Comparison of ENCODE assay signal across 33 cellular contexts in the genomic region with DNA sequence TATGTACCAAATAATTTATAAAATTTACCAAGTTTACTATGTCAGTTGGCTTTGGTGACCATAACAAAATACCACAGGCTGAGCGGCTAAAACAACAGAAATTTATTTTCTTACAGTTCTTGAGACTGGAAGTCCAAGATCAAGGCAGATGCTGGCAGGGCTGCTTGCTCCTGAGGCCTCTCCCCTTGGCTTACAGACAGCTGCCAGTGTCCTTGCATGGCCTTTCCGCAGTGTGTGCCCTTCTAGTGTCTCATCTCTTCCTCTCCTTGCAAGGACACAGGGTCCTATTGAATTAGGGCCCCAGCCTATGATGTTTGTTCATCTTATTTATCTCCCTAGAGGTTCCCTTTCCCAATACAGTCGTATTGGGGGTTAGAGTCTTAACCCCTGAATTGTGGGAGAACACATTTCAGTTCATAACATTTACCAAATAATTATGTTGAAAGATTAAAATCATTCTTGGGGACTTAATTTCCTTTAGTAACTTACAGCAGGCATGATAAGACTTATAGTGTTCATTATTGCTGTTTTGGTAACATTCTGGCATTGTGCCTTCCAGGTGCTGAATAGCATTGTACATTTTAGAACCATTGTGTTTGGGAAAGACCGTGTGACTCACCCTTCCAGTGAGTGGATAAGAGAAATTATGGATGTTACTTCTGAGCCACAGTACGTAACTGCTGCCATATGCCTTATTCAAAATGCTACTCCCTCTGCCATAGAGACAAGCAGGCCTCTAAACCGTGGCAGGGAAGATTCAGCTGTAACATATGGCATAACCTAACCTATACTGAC.
DNase-seq lines count a peak whose midpoint lies in the region; ATAC-seq and TF ChIP-seq lines count a peak whose summit lies in the region.
"Had no signal": no experiment of that assay in that cellular context is flagged by ENCODE, and none has a peak within 500 bp of the region (broad histone marks: within the 10 kb centered on the region; RNA-seq: fewer than 3 reads in every experiment).

No MANE protein-coding gene starts in this region.

- H3K14ac ChIP-seq in neuronal stem cell (ENCODE audit: low read length), result no peak overlapping the region

- no peaks in the 10 kb centered on the region for H3F3A ChIP-seq in PC-3 (ENCODE audit: low read length, unreplicated experiment)

- H3K9me2 ChIP-seq in PC-3 (replicated peaks; ENCODE audit: low read length), result no peaks in the 10 kb centered on the region

- H2AFZ ChIP-seq in PC-3 (ENCODE audit: low read length), result no peak overlapping the region
- peak overlapping the region; percentile 21 for H2AFZ ChIP-seq in neuronal stem cell (ENCODE audit: low read length)
- H2AFZ ChIP-seq: parathyroid adenoma had no signal

- H2AK5ac ChIP-seq in neuronal stem cell (ENCODE audit: low read depth, low read length), result no peak overlapping the region

- no peaks in the 10 kb centered on the region for H3K4me1 Mint-ChIP-seq in activated naive CD4-positive, alpha-beta T cell treated with anti-CD3 and anti-CD28 coated beads for 36 hours (ENCODE audit: low read depth)
- H3K4me1 Mint-ChIP-seq: activated CD4-positive, alpha-beta T cell treated with anti-CD3 and anti-CD28 coated beads, Interleukin-2, amount 10 ng/mL, durations not matched to agents 24 days and 14 days; B cell; memory B cell; WTC11 had no signal

- no peak overlapping the region for H2BK5ac ChIP-seq in neuronal stem cell (ENCODE audit: low read length)

- H4K20me1 ChIP-seq in PC-3 (ENCODE audit: low read length), result no peaks in the 10 kb centered on the region

- H2BK15ac ChIP-seq in neuronal stem cell (ENCODE audit: low read length), result no peak overlapping the region

- no peaks in the 10 kb centered on the region for H3K9me3 Mint-ChIP-seq in activated naive CD4-positive, alpha-beta T cell treated with anti-CD3 and anti-CD28 coated beads for 36 hours
- H3K9me3 Mint-ChIP-seq: activated CD4-positive, alpha-beta T cell treated with anti-CD3 and anti-CD28 coated beads, Interleukin-2, amount 10 ng/mL, durations not matched to agents 24 days and 14 days; activated naive CD4-positive, alpha-beta T cell treated with anti-CD3 and anti-CD28 coated beads, Interleukin-2, amount 50 U/mL, for 72 hours; activated T-helper 2 cell treated with anti-CD3 and anti-CD28 coated beads, Interferon-gamma antibody, Interleukin-2, Interleukin-4, amounts not matched to agents 10 μg/mL and 5 μg/mL and 100 μg/mL, durations not matched to agents 14 hours and 24 hours and 36 hours; CD8-positive, alpha-beta T cell had no signal

- H3K27me3 Mint-ChIP-seq in activated naive CD4-positive, alpha-beta T cell treated with anti-CD3 and anti-CD28 coated beads for 36 hours (ENCODE audit: low read depth), result no peaks in the 10 kb centered on the region
- H3K27me3 Mint-ChIP-seq: B cell, memory B cell had no signal

- no peak overlapping the region for H3K18ac ChIP-seq in neuronal stem cell (ENCODE audit: low read length)

- no peaks in the 10 kb centered on the region for H3K36me3 ChIP-seq in PC-3 (ENCODE audit: low read depth, low read length)
- H3K36me3 ChIP-seq in neuronal stem cell (replicated peaks in 1 of 2; ENCODE audit: control insufficient read depth in 2 of 2, insufficient read depth in 2 of 2, low read length in 2 of 2), result no peaks in the 10 kb centered on the region
- no peaks in the 10 kb centered on the region for H3K36me3 ChIP-seq in H7 (replicated peaks; ENCODE audit: control insufficient read depth, insufficient read depth, low read length)
- H3K36me3 ChIP-seq: gastroesophageal sphincter had no signal

- no peak overlapping the region for H4K91ac ChIP-seq in neuronal stem cell (ENCODE audit: low read depth, low read length, poor library complexity)

- H3K4me1 ChIP-seq in PC-3 (ENCODE audit: insufficient read depth, low read length) (peaks cover 10% of the 10 kb centered on the region; the same call in 1 of the 2 replicates), neuronal stem cell (ENCODE audit: control insufficient read depth in 2 of 2, insufficient read depth in 1 of 2, low read depth in 1 of 2, low read length in 2 of 2) (no peaks in the 10 kb centered on the region)
- H3K4me1 ChIP-seq: gastroesophageal sphincter, parathyroid adenoma, testis had no signal

- H3K4me2 ChIP-seq in PC-3 (ENCODE audit: low read length), result no peak overlapping the region
- no peak overlapping the region for H3K4me2 ChIP-seq in neuronal stem cell (ENCODE audit: insufficient read depth, low read length, poor library complexity, severe bottlenecking)

- H3K36me3 Mint-ChIP-seq in activated naive CD4-positive, alpha-beta T cell treated with anti-CD3 and anti-CD28 coated beads for 36 hours (ENCODE audit: low read depth), result no peaks in the 10 kb centered on the region
- H3K36me3 Mint-ChIP-seq: activated naive CD4-positive, alpha-beta T cell treated with anti-CD3 and anti-CD28 coated beads, Interleukin-2, amount 50 U/mL, for 72 hours; CD8-positive, alpha-beta T cell; memory B cell had no signal

- no peak overlapping the region for H4K8ac ChIP-seq in neuronal stem cell (ENCODE audit: low read depth, low read length)

- H3K4me3 ChIP-seq in PC-3 (ENCODE audit: low read length) (no peak overlapping the region), epithelial cell of esophagus (ENCODE audit: low read length) (no peak overlapping the region), neuronal stem cell (ENCODE audit: low read length in 2 of 2) (no peak overlapping the region), H7 (ENCODE audit: insufficient read depth, low read depth, low read length) (no peak overlapping the region)
- H3K4me3 ChIP-seq: coronary artery, gastroesophageal sphincter, testis had no signal

- no peaks in the 10 kb centered on the region for H3K79me2 ChIP-seq in PC-3 (ENCODE audit: low read length)
- H3K79me2 ChIP-seq: parathyroid adenoma had no signal

- H2BK12ac ChIP-seq in neuronal stem cell (ENCODE audit: low read length), result no peak overlapping the region

- no peak overlapping the region for H3K4ac ChIP-seq in neuronal stem cell (ENCODE audit: low read length)

- H3K79me1 ChIP-seq in neuronal stem cell (ENCODE audit: low read depth, low read length), result no peaks in the 10 kb centered on the region

- WGBS in neuronal stem cell (ENCODE audit: extremely low coverage in 2 of 2, insufficient read length in 2 of 2, insufficient replicate concordance in 1 of 2), 2 donors, result no CpG with 5 or more reads among the region's 6 CpGs

- DNase-seq in COR-L47 (lab: John Stamatoyannopoulos, UW) (peak; percentile 19), PC-3 (peak; percentile 60), epithelial cell of esophagus (ENCODE audit: low read depth) (peak; percentile 78), neuronal stem cell (ENCODE audit: low spot score) (no peak), H7 (no peak)
- DNase-seq in activated naive CD4-positive, alpha-beta T cell treated with anti-CD3 and anti-CD28 coated beads for 36 hours, result no peak
- DNase-seq: ACHN; activated CD4-positive, alpha-beta T cell treated with anti-CD3 and anti-CD28 coated beads, Interleukin-2, amount 10 ng/mL, durations not matched to agents 24 days and 14 days; activated CD8-positive, alpha-beta memory T cell treated with anti-CD3 and anti-CD28 coated beads for 24 hours; activated T-cell treated with anti-CD3 and anti-CD28 coated beads for 4 hours; caudate nucleus; CD8-positive, alpha-beta T cell; effector CD8-positive, alpha-beta T cell; EL; erythroblast; hippocampal formation; KG1; left colon; NCI-H1930; NCI-H69; small intestine; stimulated activated naive CD8-positive, alpha-beta T cell treated with anti-CD3 and anti-CD28 coated beads, Interleukin-15, Interleukin-2, amounts not matched to agents 100 U/mL and 50 U/mL, for 24 hours; testis had no signal

- H3K9ac ChIP-seq in PC-3 (ENCODE audit: low read length), result no peak overlapping the region
- no peak overlapping the region for H3K9ac ChIP-seq in neuronal stem cell (ENCODE audit: low read depth, low read length, poor library complexity)
- H3K9ac ChIP-seq: parathyroid adenoma had no signal

- ATAC-seq in PC-3, result no peak
- no peak for ATAC-seq in HG03139 (IDR thresholded peaks at IDR 0.05; ENCODE audit: unreplicated experiment)
- ATAC-seq: activated naive CD4-positive, alpha-beta T cell treated with anti-CD3 and anti-CD28 coated beads, Interleukin-2, amount 50 U/mL, for 72 hours; CD8-positive, alpha-beta T cell; gastroesophageal sphincter; left colon; stimulated activated naive CD8-positive, alpha-beta T cell treated with anti-CD3 and anti-CD28 coated beads, Interleukin-15, Interleukin-2, amounts not matched to agents 100 U/mL and 50 U/mL, for 24 hours; WTC11 had no signal

- H3K9me3 ChIP-seq in PC-3 (ENCODE audit: low read length), result no peaks in the 10 kb centered on the region
- no peaks in the 10 kb centered on the region for H3K9me3 ChIP-seq in neuronal stem cell (replicated peaks in 1 of 2; ENCODE audit: control insufficient read depth in 2 of 2, insufficient read depth in 1 of 2, low read depth in 1 of 2, low read length in 2 of 2)
- H3K9me3 ChIP-seq: gastroesophageal sphincter, testis had no signal

- CTCF ChIA-PET in PC-3 (lab: Charles Lee), result no interaction called here
- CTCF ChIA-PET in activated naive CD4-positive, alpha-beta T cell treated with anti-CD3 and anti-CD28 coated beads for 36 hours (lab: Charles Lee), result interaction anchor here (0.6 kb wide), 1 partner anchor 423 kb away, joined by 3 read pairs; no protein-coding TSS in a partner anchor

- no peak overlapping the region for H3K4me3 Mint-ChIP-seq in activated naive CD4-positive, alpha-beta T cell treated with anti-CD3 and anti-CD28 coated beads for 36 hours
- H3K4me3 Mint-ChIP-seq: activated CD4-positive, alpha-beta T cell treated with anti-CD3 and anti-CD28 coated beads, Interleukin-2, amount 10 ng/mL, durations not matched to agents 24 days and 14 days; B cell; CD8-positive, alpha-beta T cell; memory B cell; neural crest cell; WTC11 had no signal

- H3K27ac ChIP-seq in PC-3 (ENCODE audit: low read length) (no peak overlapping the region), neuronal stem cell (replicated peaks; ENCODE audit: low read length) (no peak overlapping the region)
- H3K27ac ChIP-seq: coronary artery, gastroesophageal sphincter, parathyroid adenoma, testis had no signal

- TF ChIP-seq CTCF in PC-3 (conservative IDR thresholded peaks at IDR 0.05; ENCODE audit: low read depth, low read length), result no peak
- no peak for TF ChIP-seq CTCF in epithelial cell of esophagus (IDR thresholded peaks at IDR 0.05; ENCODE audit: insufficient read depth, low read depth, low read length, missing control alignments)

- POLR2A ChIA-PET in PC-3 (lab: Charles Lee; ENCODE audit: unreplicated experiment), result no interaction called here

- no TSS peak for BruUV-seq in PC-3 (replicated peaks; lab: Mats Ljungman, UMichigan)

- no peaks in the 10 kb centered on the region for H3K27me3 ChIP-seq in PC-3 (ENCODE audit: low read length)
- H3K27me3 ChIP-seq in neuronal stem cell (ENCODE audit: control insufficient read depth in 3 of 3, insufficient read depth in 3 of 3, low read depth in 1 of 3, low read length in 3 of 3), result no peaks in the 10 kb centered on the region
- no peaks in the 10 kb centered on the region for H3K27me3 ChIP-seq in H7 (ENCODE audit: control insufficient read depth, insufficient read depth, low read length)
- H3K27me3 ChIP-seq: gastroesophageal sphincter, testis had no signal

- H3K27ac Mint-ChIP-seq in activated naive CD4-positive, alpha-beta T cell treated with anti-CD3 and anti-CD28 coated beads for 36 hours, result no peak overlapping the region
- H3K27ac Mint-ChIP-seq: activated CD4-positive, alpha-beta T cell treated with anti-CD3 and anti-CD28 coated beads, Interleukin-2, amount 10 ng/mL, durations not matched to agents 24 days and 14 days; activated naive CD4-positive, alpha-beta T cell treated with anti-CD3 and anti-CD28 coated beads, Interleukin-2, amount 50 U/mL, for 72 hours; activated T-helper 2 cell treated with anti-CD3 and anti-CD28 coated beads, Interferon-gamma antibody, Interleukin-2, Interleukin-4, amounts not matched to agents 10 μg/mL and 5 μg/mL and 100 μg/mL, durations not matched to agents 14 hours and 24 hours and 36 hours; B cell; CD8-positive, alpha-beta T cell; memory B cell; WTC11 had no signal

- intact Hi-C loops in PC-3 (cut with micrococcal nuclease), result no loop called here
- intact Hi-C loops in activated naive CD4-positive, alpha-beta T cell treated with anti-CD3 and anti-CD28 coated beads for 36 hours (cut with micrococcal nuclease), result no loop called here

- H3K23ac ChIP-seq in neuronal stem cell (ENCODE audit: low read depth, low read length, poor library complexity), result no peak overlapping the region

- H2BK120ac ChIP-seq in neuronal stem cell (ENCODE audit: low read depth, low read length), result no peak overlapping the region

Comparison
In these comparisons a context has a peak if more than half of its experiments do, and no peak if none do; other contexts are left out.
1. DNase-seq: peak in COR-L47 (single experiment), PC-3 (single experiment) and epithelial cell of esophagus (single experiment); none in neuronal stem cell (single experiment), activated naive CD4-positive, alpha-beta T cell treated with anti-CD3 and anti-CD28 coated beads for 36 hours (single experiment) and H7 (single experiment).